In the genomic region with DNA sequence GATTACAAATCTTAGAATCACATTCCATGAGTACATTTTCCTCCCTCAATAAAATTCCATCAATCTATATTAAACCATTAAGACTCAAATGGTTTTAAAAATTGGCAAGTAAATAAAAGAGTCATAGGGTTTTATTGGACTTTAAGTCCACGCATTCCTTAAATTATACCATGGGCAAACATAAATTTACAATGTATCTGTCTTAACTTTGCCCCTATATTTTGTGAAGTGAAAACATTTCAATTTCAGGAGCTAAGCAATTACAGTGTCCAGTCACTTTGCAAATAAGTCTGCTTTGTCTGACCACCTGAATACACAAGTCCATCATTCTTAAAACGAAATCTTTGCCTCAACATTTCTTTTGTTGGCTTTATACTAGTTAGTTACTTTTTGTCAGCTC, we compare ENCODE assay signal across 9 cellular contexts.
"Had no signal": no experiment of that assay in that cellular context is flagged by ENCODE, and none has a peak within 500 bp of the region (broad histone marks: within the 10 kb centered on the region; RNA-seq: fewer than 3 reads in every experiment).

No MANE protein-coding gene starts in this region.

- H2AFZ ChIP-seq: GM23248, GM23338 had no signal

- ATAC-seq: GM23338, HCT116 had no signal

- H3K9ac ChIP-seq: GM23248 had no signal

- H3K36me3 ChIP-seq: HAP-1 had no signal

- H3K4me2 ChIP-seq: GM23338 had no signal

- H3K4me3 ChIP-seq: GM23248, GM23338, HAP-1 had no signal

- DNase-seq: GM23248, GOT3, H7, H9, HCEC 1CT, HFFc6 had no signal

- H3K27ac ChIP-seq: GM23248 had no signal

- H3K9me3 ChIP-seq: HAP-1 had no signal

- H3K4me1 ChIP-seq: HAP-1 had no signal
